ENCODE assay signal across 16 cellular contexts in the genomic region with DNA sequence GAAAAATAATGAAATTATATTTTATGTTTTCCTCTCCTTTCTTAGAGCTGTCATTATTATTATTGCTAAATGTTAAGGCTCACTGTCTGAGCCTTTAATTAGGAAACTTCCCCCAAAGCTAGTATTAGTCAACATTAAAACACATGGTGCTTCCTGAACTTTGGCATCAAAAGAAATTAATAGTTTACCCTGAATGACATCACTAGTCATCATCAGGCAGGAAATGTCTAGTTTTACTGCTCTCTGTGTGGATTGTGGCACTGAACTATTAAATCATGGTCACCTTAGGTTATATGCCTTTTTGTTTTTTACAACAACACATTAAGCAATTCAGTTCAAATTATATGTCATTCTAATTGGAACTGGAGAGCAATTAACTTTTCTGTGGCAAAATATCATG.
DNase-seq lines count a peak whose midpoint lies in the region; ATAC-seq and TF ChIP-seq lines count a peak whose summit lies in the region.
"Had no signal": no experiment of that assay in that cellular context is flagged by ENCODE, and none has a peak within 500 bp of the region (broad histone marks: within the 10 kb centered on the region; RNA-seq: fewer than 3 reads in every experiment).

No MANE protein-coding gene starts in this region.

- H3K27me3 ChIP-seq in A673 (replicated peaks; ENCODE audit: insufficient read depth, low read depth, low read length, poor library complexity) (no peaks in the 10 kb centered on the region), mammary epithelial cell (ENCODE audit: insufficient read depth, low read length) (no peaks in the 10 kb centered on the region), spleen (replicated peaks in 1 of 7) (no peaks in the 10 kb centered on the region)
- H3K27me3 ChIP-seq: Peyer's patch had no signal

- H3K9me3 ChIP-seq in A673 (ENCODE audit: low read depth, low read length, poor library complexity, severe bottlenecking) (no peaks in the 10 kb centered on the region), mammary epithelial cell (replicated peaks; ENCODE audit: insufficient read depth, low read length) (no peaks in the 10 kb centered on the region), spleen (peaks cover 0 to 5% (median 0%) of the 10 kb centered on the region in 8 donors)
- H3K9me3 ChIP-seq: Caco-2, Peyer's patch had no signal

- H2AFZ ChIP-seq in mammary epithelial cell (ENCODE audit: low read depth, low read length), result no peak overlapping the region

- no peak overlapping the region for H3K4me3 ChIP-seq in A673 (ENCODE audit: low read depth, low read length, poor library complexity, severe bottlenecking)
- H3K4me3 ChIP-seq in HFF-Myc (replicated peaks; ENCODE audit: low read depth, low read length), result no peak overlapping the region
- H3K4me3 ChIP-seq in mammary epithelial cell (replicated peaks in 1 of 3; ENCODE audit: insufficient read depth in 1 of 3, low read depth in 2 of 3, low read length in 3 of 3), result no peak overlapping the region
- H3K4me3 ChIP-seq in fibroblast of villous mesenchyme (ENCODE audit: low read depth, low read length), result no peak overlapping the region
- H3K4me3 ChIP-seq in spleen, result no peak overlapping the region
- H3K4me3 ChIP-seq: Peyer's patch had no signal

- in situ Hi-C loops in mammary epithelial cell (cut with MboI; ENCODE audit: low sequenced_read_pairs in 2 of 2), result no loop called here

- dilution Hi-C loops in mammary epithelial cell (cut with HindIII; ENCODE audit: low sequenced_read_pairs), result no loop called here

- H3K4me1 ChIP-seq in A673 (ENCODE audit: insufficient read depth, low read length, poor library complexity, severe bottlenecking) (peaks cover 7% of the 10 kb centered on the region), mammary epithelial cell (ENCODE audit: insufficient read depth, low read length) (no peaks in the 10 kb centered on the region), spleen (no peaks in the 10 kb centered on the region)
- H3K4me1 ChIP-seq: Caco-2, Peyer's patch had no signal

- no peak overlapping the region for H3K4me3 Mint-ChIP-seq in activated CD8-positive, alpha-beta memory T cell treated with anti-CD3 and anti-CD28 coated beads, Interleukin-2, amount 10 ng/mL, durations not matched to agents 7 days and 5 days

- H3K9me3 Mint-ChIP-seq in activated CD8-positive, alpha-beta memory T cell treated with anti-CD3 and anti-CD28 coated beads, Interleukin-2, amount 10 ng/mL, durations not matched to agents 7 days and 5 days (ENCODE audit: low read depth), result no peaks in the 10 kb centered on the region

- DNase-seq in A673 (ENCODE audit: low spot score), result peak; percentile 13
- peak; percentile 22 for DNase-seq in HFF-Myc (ENCODE audit: extremely low read depth, low read depth)
- DNase-seq in mammary epithelial cell, result peak; percentile 51
- peak; percentile 21 for DNase-seq in fibroblast of villous mesenchyme (ENCODE audit: low read depth)
- DNase-seq in spleen, result no peak
- DNase-seq in activated CD8-positive, alpha-beta memory T cell treated with anti-CD3 and anti-CD28 coated beads, Interleukin-2, amount 10 ng/mL, durations not matched to agents 7 days and 5 days, result no peak
- DNase-seq in ureter (ENCODE audit: low spot score), result no peak
- DNase-seq: AML-193, Caco-2, GDM1, NCI-H1092 treated with DMSO at 0.1 percent for 48 hours, NCI-H1694, NCI-H774, Peyer's patch, SIG-M5 had no signal

- H3K79me2 ChIP-seq in mammary epithelial cell (ENCODE audit: insufficient read depth, low read length), result no peaks in the 10 kb centered on the region

- CTCF ChIA-PET in A673 (lab: Charles Lee), result no interaction called here
- CTCF ChIA-PET in mammary epithelial cell (lab: Charles Lee; ENCODE audit: low non-redundant PET), result no interaction called here
- CTCF ChIA-PET in activated CD8-positive, alpha-beta memory T cell treated with anti-CD3 and anti-CD28 coated beads, Interleukin-2, amount 10 ng/mL, durations not matched to agents 7 days and 5 days (lab: Charles Lee), result no interaction called here

- POLR2A ChIA-PET in A673 (lab: Charles Lee; ENCODE audit: low non-redundant PET), result no interaction called here

- H3K4me2 ChIP-seq in mammary epithelial cell (ENCODE audit: insufficient read depth, low read depth, low read length), result no peak overlapping the region

- no peak overlapping the region for H3K9ac ChIP-seq in mammary epithelial cell (ENCODE audit: insufficient read depth, low read length)

- H3K36me3 ChIP-seq in A673 (ENCODE audit: insufficient read depth, low read length, poor library complexity, severe bottlenecking) (no peaks in the 10 kb centered on the region), mammary epithelial cell (ENCODE audit: insufficient read depth, low read length) (no peaks in the 10 kb centered on the region), spleen (no peaks in the 10 kb centered on the region)
- H3K36me3 ChIP-seq: Peyer's patch had no signal

- H3K36me3 Mint-ChIP-seq in activated CD8-positive, alpha-beta memory T cell treated with anti-CD3 and anti-CD28 coated beads, Interleukin-2, amount 10 ng/mL, durations not matched to agents 7 days and 5 days, result no peaks in the 10 kb centered on the region

- intact Hi-C loops in A673 (cut with micrococcal nuclease; ENCODE audit: unreplicated experiment), result no loop called here
- intact Hi-C loops in mammary epithelial cell (cut with micrococcal nuclease), result no loop called here
- intact Hi-C loops in spleen (cut with DNase I; ENCODE audit: low total_unique reads), result no loop called here

- BruUV-seq in A673 (replicated peaks; lab: Mats Ljungman, UMichigan), result no TSS peak
- BruUV-seq in mammary epithelial cell (replicated peaks; lab: Mats Ljungman, UMichigan), result no TSS peak

- no peak overlapping the region for H3K27ac Mint-ChIP-seq in activated CD8-positive, alpha-beta memory T cell treated with anti-CD3 and anti-CD28 coated beads, Interleukin-2, amount 10 ng/mL, durations not matched to agents 7 days and 5 days

- ATAC-seq in HG02610 (IDR thresholded peaks at IDR 0.05; ENCODE audit: unreplicated experiment), result no peak
- no peak for ATAC-seq in activated CD8-positive, alpha-beta memory T cell treated with anti-CD3 and anti-CD28 coated beads, Interleukin-2, amount 10 ng/mL, durations not matched to agents 7 days and 5 days

- no peak overlapping the region for H3K27ac ChIP-seq in A673 (ENCODE audit: low read depth, low read length, poor library complexity, severe bottlenecking)
- no peak overlapping the region for H3K27ac ChIP-seq in mammary epithelial cell (ENCODE audit: insufficient read depth, low read depth, low read length)
- H3K27ac ChIP-seq in spleen, result no peak overlapping the region
- H3K27ac ChIP-seq: Peyer's patch had no signal

- TF ChIP-seq POLR2A in spleen (IDR thresholded peaks at IDR 0.05), result no peak

- TF ChIP-seq CTCF in A673 (conservative IDR thresholded peaks at IDR 0.05; ENCODE audit: low read depth, low read length) (no peak), HFF-Myc (IDR thresholded peaks at IDR 0.05; ENCODE audit: low read depth, low read length, missing control alignments) (no peak), mammary epithelial cell (conservative IDR thresholded peaks at IDR 0.05 in 1 of 2, IDR thresholded peaks at IDR 0.05 in 1 of 2; ENCODE audit: extremely low read depth in 1 of 2, insufficient read depth in 1 of 2, low read depth in 1 of 2, low read length in 2 of 2) (no peak), fibroblast of villous mesenchyme (IDR thresholded peaks at IDR 0.05; ENCODE audit: insufficient read depth, low read depth, low read length) (no peak), spleen (IDR thresholded peaks at IDR 0.05 in 8 of 11, conservative IDR thresholded peaks at IDR 0.05 in 3 of 11) (no peak)

- H4K20me1 ChIP-seq in mammary epithelial cell (ENCODE audit: insufficient read depth, low read length), result no peaks in the 10 kb centered on the region

- no peaks in the 10 kb centered on the region for H3K4me1 Mint-ChIP-seq in activated CD8-positive, alpha-beta memory T cell treated with anti-CD3 and anti-CD28 coated beads, Interleukin-2, amount 10 ng/mL, durations not matched to agents 7 days and 5 days

- H3K27me3 Mint-ChIP-seq in activated CD8-positive, alpha-beta memory T cell treated with anti-CD3 and anti-CD28 coated beads, Interleukin-2, amount 10 ng/mL, durations not matched to agents 7 days and 5 days, result no peaks in the 10 kb centered on the region

Comparison
In these comparisons a context has a peak if more than half of its experiments do, and no peak if none do; other contexts are left out.
1. DNase-seq: peak in A673 (single experiment), HFF-Myc (single experiment), mammary epithelial cell (single experiment) and fibroblast of villous mesenchyme (single experiment); none in spleen (single experiment), activated CD8-positive, alpha-beta memory T cell treated with anti-CD3 and anti-CD28 coated beads, Interleukin-2, amount 10 ng/mL, durations not matched to agents 7 days and 5 days (single experiment) and ureter (single experiment).